Comparison of ENCODE assay signal across 42 cellular contexts in genomic region chrX:2788980-2789379, GRCh38. TPM values are rescaled to one million over a fixed set of nuclear protein-coding genes. Genes with fewer than 3 reads are reported as not detected.
"Had no signal": no experiment of that assay in that cellular context is flagged by ENCODE, and none has a peak within 500 bp of the region (broad histone marks: within the 10 kb centered on the region; RNA-seq: fewer than 3 reads in every experiment).

No MANE protein-coding gene starts in this region.

- H3K27ac ChIP-seq: adrenal gland, ascending aorta, body of pancreas, brain microvascular endothelial cell, breast epithelium, cardiac muscle cell had no signal

- H3K36me3 Mint-ChIP-seq: activated naive CD4-positive, alpha-beta T cell treated with anti-CD3 and anti-CD28 coated beads, Interleukin-2, amount 10 ng/mL, durations not matched to agents 7 days and 5 days; activated naive CD4-positive, alpha-beta T cell treated with anti-CD3 and anti-CD28 coated beads, Interleukin-2, amount 50 U/mL, for 24 hours; activated naive CD4-positive, alpha-beta T cell treated with anti-CD3 and anti-CD28 coated beads, Interleukin-2, amount 50 U/mL, for 72 hours; activated naive CD8-positive, alpha-beta T cell treated with anti-CD3 and anti-CD28 coated beads for 36 hours; activated naive CD8-positive, alpha-beta T cell treated with anti-CD3 and anti-CD28 coated beads, Interleukin-2, amount 10 ng/mL, durations not matched to agents 7 days and 5 days; brain had no signal

- H3K27me3 ChIP-seq: adrenal gland, ascending aorta, body of pancreas, brain microvascular endothelial cell, cardiac muscle cell had no signal

- H3K36me3 ChIP-seq: adrenal gland, ascending aorta, brain microvascular endothelial cell, breast epithelium, cardiac muscle cell had no signal

- H3K9me3 Mint-ChIP-seq: activated naive CD4-positive, alpha-beta T cell treated with anti-CD3 and anti-CD28 coated beads for 36 hours; activated naive CD4-positive, alpha-beta T cell treated with anti-CD3 and anti-CD28 coated beads, Interleukin-2, amount 10 ng/mL, durations not matched to agents 7 days and 5 days; activated naive CD4-positive, alpha-beta T cell treated with anti-CD3 and anti-CD28 coated beads, Interleukin-2, amount 50 U/mL, for 24 hours; activated naive CD4-positive, alpha-beta T cell treated with anti-CD3 and anti-CD28 coated beads, Interleukin-2, amount 50 U/mL, for 72 hours; activated naive CD8-positive, alpha-beta T cell treated with anti-CD3 and anti-CD28 coated beads for 36 hours; activated naive CD8-positive, alpha-beta T cell treated with anti-CD3 and anti-CD28 coated beads, Interleukin-2, amount 10 ng/mL, durations not matched to agents 7 days and 5 days; activated naive CD8-positive, alpha-beta T cell treated with anti-CD3 and anti-CD28 coated beads, Interleukin-2, amount 50 U/mL, for 24 hours; activated T-cell treated with anti-CD3 and anti-CD28 coated beads, Interleukin-2, amount 50 U/mL, for 24 hours; activated T-cell treated with anti-CD3 and anti-CD28 coated beads, Interleukin-2, amount 50 U/mL, for 4 hours; activated T-cell treated with anti-CD3 and anti-CD28 coated beads, Interleukin-2, amount 50 U/mL, for 72 hours; activated T-helper 1 cell treated with anti-CD3 and anti-CD28 coated beads, Interleukin-12 subunit alpha, Interleukin-12 subunit beta, Interleukin-2, Interleukin-4 antibody, amounts not matched to agents 30 ng/mL and 10 ng/mL and 1 ng/mL, durations not matched to agents 14 hours and 24 hours and 36 hours; activated T-helper 17 cell treated with anti-CD3 and anti-CD28 coated beads, Interleukin-2, amount 50 U/mL, for 72 hours; activated T-helper 2 cell treated with anti-CD3 and anti-CD28 coated beads, Interferon-gamma antibody, Interleukin-2, Interleukin-4, amounts not matched to agents 10 μg/mL and 5 μg/mL and 100 μg/mL, durations not matched to agents 14 hours and 24 hours and 36 hours; brain; central memory CD8-positive, alpha-beta T cell had no signal

- H3K4me1 ChIP-seq: adrenal gland, ascending aorta, body of pancreas, breast epithelium had no signal

- DNase-seq: activated effector memory CD4-positive, alpha-beta T cell treated with anti-CD3 and anti-CD28 coated beads, Interleukin-2, amount 50 U/mL, for 16 hours; activated effector memory CD4-positive, alpha-beta T cell treated with Interleukin-2 at 50 U/mL for 16 hours; activated gamma-delta T cell; activated gamma-delta T cell treated with Interleukin-2 at 50 U/mL for 16 hours; activated naive CD4-positive, alpha-beta T cell; activated naive CD4-positive, alpha-beta T cell treated with anti-CD3 and anti-CD28 coated beads for 36 hours; activated naive CD4-positive, alpha-beta T cell treated with anti-CD3 and anti-CD28 coated beads, Interleukin-2, amount 10 ng/mL, durations not matched to agents 7 days and 5 days; activated naive CD4-positive, alpha-beta T cell treated with anti-CD3 and anti-CD28 coated beads, Interleukin-2, amount 50 U/mL, for 16 hours; activated naive CD4-positive, alpha-beta T cell treated with Interleukin-2 at 50 U/mL for 16 hours; activated naive CD8-positive, alpha-beta T cell treated with anti-CD3 and anti-CD28 coated beads for 36 hours; activated naive CD8-positive, alpha-beta T cell treated with anti-CD3 and anti-CD28 coated beads, Interleukin-2, amount 10 ng/mL, durations not matched to agents 7 days and 5 days; activated naive CD8-positive, alpha-beta T cell treated with anti-CD3 and anti-CD28 coated beads, Interleukin-2, amount 50 U/mL, for 24 hours; activated T-cell treated with anti-CD3 and anti-CD28 coated beads, Interleukin-2, amount 50 U/mL, for 1 hour; activated T-cell treated with anti-CD3 and anti-CD28 coated beads, Interleukin-2, amount 50 U/mL, for 24 hours; activated T-cell treated with anti-CD3 and anti-CD28 coated beads, Interleukin-2, amount 50 U/mL, for 4 hours; activated T-cell treated with anti-CD3 and anti-CD28 coated beads, Interleukin-2, amount 50 U/mL, for 48 hours; activated T-cell treated with anti-CD3 and anti-CD28 coated beads, Interleukin-2, amount 50 U/mL, for 72 hours; adrenal gland; amniotic stem cell; amygdala; anterior cingulate cortex; aorta; body of pancreas; brain microvascular endothelial cell; caudate nucleus; central memory CD4-positive, alpha-beta T cell; cerebellar nuclear complex had no signal

- H3K27ac Mint-ChIP-seq: activated naive CD4-positive, alpha-beta T cell treated with anti-CD3 and anti-CD28 coated beads for 36 hours; activated naive CD4-positive, alpha-beta T cell treated with anti-CD3 and anti-CD28 coated beads, Interleukin-2, amount 10 ng/mL, durations not matched to agents 7 days and 5 days; activated naive CD4-positive, alpha-beta T cell treated with anti-CD3 and anti-CD28 coated beads, Interleukin-2, amount 50 U/mL, for 24 hours; activated naive CD4-positive, alpha-beta T cell treated with anti-CD3 and anti-CD28 coated beads, Interleukin-2, amount 50 U/mL, for 72 hours; activated naive CD8-positive, alpha-beta T cell; activated naive CD8-positive, alpha-beta T cell treated with anti-CD3 and anti-CD28 coated beads for 36 hours; activated naive CD8-positive, alpha-beta T cell treated with anti-CD3 and anti-CD28 coated beads, Interleukin-2, amount 10 ng/mL, durations not matched to agents 7 days and 5 days; activated naive CD8-positive, alpha-beta T cell treated with anti-CD3 and anti-CD28 coated beads, Interleukin-2, amount 50 U/mL, for 24 hours; activated T-cell treated with anti-CD3 and anti-CD28 coated beads, Interleukin-2, amount 50 U/mL, for 24 hours; activated T-cell treated with anti-CD3 and anti-CD28 coated beads, Interleukin-2, amount 50 U/mL, for 72 hours; activated T-helper 1 cell treated with anti-CD3 and anti-CD28 coated beads, Interleukin-12 subunit alpha, Interleukin-12 subunit beta, Interleukin-2, Interleukin-4 antibody, amounts not matched to agents 30 ng/mL and 10 ng/mL and 1 ng/mL, durations not matched to agents 14 hours and 24 hours and 36 hours; activated T-helper 17 cell treated with anti-CD3 and anti-CD28 coated beads, Interleukin-2, amount 50 U/mL, for 72 hours; activated T-helper 2 cell treated with anti-CD3 and anti-CD28 coated beads, Interferon-gamma antibody, Interleukin-2, Interleukin-4, amounts not matched to agents 10 μg/mL and 5 μg/mL and 100 μg/mL, durations not matched to agents 14 hours and 24 hours and 36 hours; brain had no signal

- H3K4me3 ChIP-seq: adrenal gland, ascending aorta, body of pancreas, breast epithelium, cardiac muscle cell had no signal

- ATAC-seq: activated naive CD4-positive, alpha-beta T cell treated with anti-CD3 and anti-CD28 coated beads, Interleukin-2, amount 50 U/mL, for 72 hours; activated naive CD8-positive, alpha-beta T cell treated with anti-CD3 and anti-CD28 coated beads, Interleukin-2, amount 50 U/mL, for 24 hours; activated T-cell treated with anti-CD3 and anti-CD28 coated beads, Interleukin-2, amount 50 U/mL, for 4 hours; activated T-cell treated with anti-CD3 and anti-CD28 coated beads, Interleukin-2, amount 50 U/mL, for 72 hours; activated T-helper 17 cell treated with anti-CD3 and anti-CD28 coated beads, Interleukin-2, amount 50 U/mL, for 72 hours; body of pancreas had no signal

- FAIRE-seq: astrocyte, bronchial epithelial cell had no signal

- H3K9me3 ChIP-seq: adrenal gland, ascending aorta, body of pancreas, breast epithelium had no signal

- H3K27me3 Mint-ChIP-seq: activated naive CD4-positive, alpha-beta T cell treated with anti-CD3 and anti-CD28 coated beads, Interleukin-2, amount 50 U/mL, for 24 hours; activated naive CD8-positive, alpha-beta T cell; activated naive CD8-positive, alpha-beta T cell treated with anti-CD3 and anti-CD28 coated beads for 36 hours; activated naive CD8-positive, alpha-beta T cell treated with anti-CD3 and anti-CD28 coated beads, Interleukin-2, amount 10 ng/mL, durations not matched to agents 7 days and 5 days; activated naive CD8-positive, alpha-beta T cell treated with anti-CD3 and anti-CD28 coated beads, Interleukin-2, amount 50 U/mL, for 24 hours; central memory CD8-positive, alpha-beta T cell had no signal

- H3K4me3 Mint-ChIP-seq: activated naive CD4-positive, alpha-beta T cell treated with anti-CD3 and anti-CD28 coated beads for 36 hours; activated naive CD4-positive, alpha-beta T cell treated with anti-CD3 and anti-CD28 coated beads, Interleukin-2, amount 10 ng/mL, durations not matched to agents 7 days and 5 days; activated naive CD4-positive, alpha-beta T cell treated with anti-CD3 and anti-CD28 coated beads, Interleukin-2, amount 50 U/mL, for 24 hours; activated naive CD8-positive, alpha-beta T cell; activated naive CD8-positive, alpha-beta T cell treated with anti-CD3 and anti-CD28 coated beads for 36 hours; activated naive CD8-positive, alpha-beta T cell treated with anti-CD3 and anti-CD28 coated beads, Interleukin-2, amount 10 ng/mL, durations not matched to agents 7 days and 5 days; activated naive CD8-positive, alpha-beta T cell treated with anti-CD3 and anti-CD28 coated beads, Interleukin-2, amount 50 U/mL, for 24 hours; activated T-cell treated with anti-CD3 and anti-CD28 coated beads, Interleukin-2, amount 50 U/mL, for 24 hours; activated T-cell treated with anti-CD3 and anti-CD28 coated beads, Interleukin-2, amount 50 U/mL, for 4 hours; activated T-cell treated with anti-CD3 and anti-CD28 coated beads, Interleukin-2, amount 50 U/mL, for 72 hours; activated T-helper 1 cell treated with anti-CD3 and anti-CD28 coated beads, Interleukin-12 subunit alpha, Interleukin-12 subunit beta, Interleukin-2, Interleukin-4 antibody, amounts not matched to agents 30 ng/mL and 10 ng/mL and 1 ng/mL, durations not matched to agents 14 hours and 24 hours and 36 hours; activated T-helper 17 cell treated with anti-CD3 and anti-CD28 coated beads, Interleukin-2, amount 50 U/mL, for 72 hours; brain; central memory CD8-positive, alpha-beta T cell had no signal

- H3K4me1 Mint-ChIP-seq: activated naive CD4-positive, alpha-beta T cell treated with anti-CD3 and anti-CD28 coated beads, Interleukin-2, amount 10 ng/mL, durations not matched to agents 7 days and 5 days; activated naive CD4-positive, alpha-beta T cell treated with anti-CD3 and anti-CD28 coated beads, Interleukin-2, amount 50 U/mL, for 24 hours; activated naive CD8-positive, alpha-beta T cell treated with anti-CD3 and anti-CD28 coated beads for 36 hours; activated naive CD8-positive, alpha-beta T cell treated with anti-CD3 and anti-CD28 coated beads, Interleukin-2, amount 10 ng/mL, durations not matched to agents 7 days and 5 days; activated naive CD8-positive, alpha-beta T cell treated with anti-CD3 and anti-CD28 coated beads, Interleukin-2, amount 50 U/mL, for 24 hours; activated T-helper 17 cell treated with anti-CD3 and anti-CD28 coated beads, Interleukin-2, amount 50 U/mL, for 72 hours; brain; central memory CD8-positive, alpha-beta T cell had no signal

RNA-seq across cellular contexts. Expression of gene XG, which starts 37.1 kb away (rescaled TPM):
- total RNA-seq: activated naive CD4-positive, alpha-beta T cell treated with anti-CD3 and anti-CD28 coated beads for 36 hours; activated naive CD8-positive, alpha-beta T cell treated with anti-CD3 and anti-CD28 coated beads for 36 hours; activated T-cell treated with anti-CD3 and anti-CD28 coated beads, Interleukin-2, amount 50 U/mL, for 4 hours; activated T-cell treated with anti-CD3 and anti-CD28 coated beads, Interleukin-2, amount 50 U/mL, for 72 hours; activated T-helper 2 cell treated with anti-CD3 and anti-CD28 coated beads, Interferon-gamma antibody, Interleukin-2, Interleukin-4, amounts not matched to agents 10 μg/mL and 5 μg/mL and 100 μg/mL, durations not matched to agents 14 hours and 24 hours and 36 hours; adrenal gland; cardiac muscle cell; cerebellum; chondrocyte had no signal
- polyA plus RNA-seq: cardiac muscle cell had no signal

RNA-seq across cellular contexts. Expression of gene GYG2, which starts 39.8 kb away (rescaled TPM):
- total RNA-seq: activated naive CD4-positive, alpha-beta T cell treated with anti-CD3 and anti-CD28 coated beads for 36 hours; activated naive CD4-positive, alpha-beta T cell treated with anti-CD3 and anti-CD28 coated beads, Interleukin-2, amount 50 U/mL, for 72 hours; activated naive CD8-positive, alpha-beta T cell treated with anti-CD3 and anti-CD28 coated beads for 36 hours; activated naive CD8-positive, alpha-beta T cell treated with anti-CD3 and anti-CD28 coated beads, Interleukin-2, amount 10 ng/mL, durations not matched to agents 7 days and 5 days; activated T-cell treated with anti-CD3 and anti-CD28 coated beads, Interleukin-2, amount 50 U/mL, for 4 hours; activated T-cell treated with anti-CD3 and anti-CD28 coated beads, Interleukin-2, amount 50 U/mL, for 72 hours; activated T-helper 1 cell treated with anti-CD3 and anti-CD28 coated beads, Interleukin-12 subunit alpha, Interleukin-12 subunit beta, Interleukin-2, Interleukin-4 antibody, amounts not matched to agents 30 ng/mL and 10 ng/mL and 1 ng/mL, durations not matched to agents 14 hours and 24 hours and 36 hours; activated T-helper 17 cell treated with anti-CD3 and anti-CD28 coated beads, Interleukin-2, amount 50 U/mL, for 72 hours; activated T-helper 2 cell treated with anti-CD3 and anti-CD28 coated beads, Interferon-gamma antibody, Interleukin-2, Interleukin-4, amounts not matched to agents 10 μg/mL and 5 μg/mL and 100 μg/mL, durations not matched to agents 14 hours and 24 hours and 36 hours had no signal
